In genomic region chr17:4497101-4497824, GRCh38 we compare ENCODE assay signal across 10 cellular contexts. TPM values are rescaled to one million over a fixed set of nuclear protein-coding genes. Genes with fewer than 3 reads are reported as not detected.
DNase-seq lines count a peak whose midpoint lies in the region; ATAC-seq and TF ChIP-seq lines count a peak whose summit lies in the region.
"Had no signal": no experiment of that assay in that cellular context is flagged by ENCODE, and none has a peak within 500 bp of the region (broad histone marks: within the 10 kb centered on the region; RNA-seq: fewer than 3 reads in every experiment).

No MANE protein-coding gene starts in this region.

- ATAC-seq in GM18520 (IDR thresholded peaks at IDR 0.05; ENCODE audit: unreplicated experiment) (no peak), GM21529 (IDR thresholded peaks at IDR 0.05; ENCODE audit: unreplicated experiment) (no peak)

- H3K36me3 ChIP-seq in WERI-Rb-1 = no peaks in the 10 kb centered on the region
- no peaks in the 10 kb centered on the region for H3K36me3 ChIP-seq in spleen

- TF ChIP-seq CTCF in WERI-Rb-1 (IDR thresholded peaks at IDR 0.05; ENCODE audit: low read depth, low read length) (no peak), spleen (IDR thresholded peaks at IDR 0.05 in 8 of 11, conservative IDR thresholded peaks at IDR 0.05 in 3 of 11) (no peak)

- WGBS in spleen, 5 donors = 65 to 76% (median 69%) methylated on average over 20 to 23 of the region's 23 CpGs

- H3K4me3 ChIP-seq in WERI-Rb-1 (ENCODE audit: low read depth, low read length) (no peak overlapping the region), spleen (no peak overlapping the region)

- no peak for TF ChIP-seq POLR2A in spleen (IDR thresholded peaks at IDR 0.05)

- H3K27ac ChIP-seq in WERI-Rb-1 (peak overlapping the region; percentile 54), spleen (no peak overlapping the region)

- intact Hi-C loops in spleen (cut with DNase I; ENCODE audit: low total_unique reads) = no loop called here

- H3K4me1 ChIP-seq in spleen = peaks cover 26 to 67% (median 49%) of the 10 kb centered on the region in 6 donors

- no peaks in the 10 kb centered on the region for H3K27me3 ChIP-seq in WERI-Rb-1 (ENCODE audit: insufficient read depth, low read depth, severe bottlenecking)
- peaks cover 0 to 43% (median 21%) of the 10 kb centered on the region in 7 donors for H3K27me3 ChIP-seq in spleen (replicated peaks in 1 of 7)

- DNase-seq in AG20443 (ENCODE audit: low spot score) = peak; percentile 59
- DNase-seq in HCEC 1CT = peak; percentile 29
- peak; percentile 50 for DNase-seq in WERI-Rb-1
- peak; percentile 99 for DNase-seq in kidney tubule cell (ENCODE audit: low spot score)
- DNase-seq in spleen = no peak
- DNase-seq in activated CD4-positive, alpha-beta T cell treated with anti-CD3 and anti-CD28 coated beads for 1 hour = no peak
- DNase-seq: NCI-H1436; stimulated activated CD4-positive, alpha-beta T cell treated with anti-CD3 and anti-CD28 coated beads, Interleukin-1b, Interleukin-23, amount 100 ng/mL, for 48 hours had no signal

- H3K9me3 ChIP-seq in WERI-Rb-1 (ENCODE audit: severe bottlenecking) (no peaks in the 10 kb centered on the region), spleen (no peaks in the 10 kb centered on the region)

RNA-seq across cellular contexts. Expression of gene SPNS2, which starts 1.4 kb away (rescaled TPM):
- 10 to 100 TPM; 19.6 to 53.5 (median 36.6) TPM for total RNA-seq in spleen
- 10 to 100 TPM in 2 of 3 donors, 1 to 10 TPM in 1; 8.1 to 20.4 (median 13.2) TPM for polyA plus RNA-seq in spleen

RNA-seq across cellular contexts. Expression of gene MYBBP1A, which starts 57.9 kb away (rescaled TPM):
- total RNA-seq in spleen = 10 to 100 TPM; 37.1 to 71.2 (median 54.4) TPM
- 10 to 100 TPM; 24.7 to 48.6 (median 35.5) TPM for polyA plus RNA-seq in spleen

Comparison
In these comparisons a context has a peak if more than half of its experiments do, and no peak if none do; other contexts are left out.
1. DNase-seq: peak in AG20443 (single experiment), HCEC 1CT (single experiment), WERI-Rb-1 (single experiment) and kidney tubule cell (single experiment); none in spleen (single experiment) and activated CD4-positive, alpha-beta T cell treated with anti-CD3 and anti-CD28 coated beads for 1 hour (single experiment).